8 cellular contexts compared by ENCODE assay signal in genomic region chr1:18948913-18949688, GRCh38. TPM values are rescaled to one million over a fixed set of nuclear protein-coding genes. Genes with fewer than 3 reads are reported as not detected.
DNase-seq lines count a peak whose midpoint lies in the region; ATAC-seq and TF ChIP-seq lines count a peak whose summit lies in the region.

No MANE protein-coding gene starts in this region.

- H3K4me1 ChIP-seq in lung (ENCODE audit: control insufficient read depth in 2 of 2, insufficient read depth in 2 of 2, low read length in 2 of 2): peaks cover 3 to 49% of the 10 kb centered on the region in 2 donors
- peaks cover 0 to 64% (median 57%) of the 10 kb centered on the region in 4 donors for H3K4me1 ChIP-seq in tibial nerve

- peaks cover 93% of the 10 kb centered on the region for H3K4me1 Mint-ChIP-seq in activated CD4-positive, alpha-beta T cell treated with anti-CD3 and anti-CD28 coated beads, Interleukin-2, amount 10 ng/mL, durations not matched to agents 7 days and 5 days

- no peaks in the 10 kb centered on the region for H3K27me3 Mint-ChIP-seq in activated CD4-positive, alpha-beta T cell treated with anti-CD3 and anti-CD28 coated beads, Interleukin-2, amount 10 ng/mL, durations not matched to agents 7 days and 5 days

- H3K36me3 ChIP-seq in lung (ENCODE audit: control insufficient read depth in 2 of 2, insufficient read depth in 2 of 2, low read length in 2 of 2): peaks cover 0 to 2% of the 10 kb centered on the region in 2 donors
- no peaks in the 10 kb centered on the region for H3K36me3 ChIP-seq in tibial nerve

- H3K4me3 Mint-ChIP-seq in activated CD4-positive, alpha-beta T cell treated with anti-CD3 and anti-CD28 coated beads, Interleukin-2, amount 10 ng/mL, durations not matched to agents 7 days and 5 days: peak overlapping the region; percentile 75

- no peak for TF ChIP-seq EP300 in tibial nerve (IDR thresholded peaks at IDR 0.05)

- no peak for TF ChIP-seq CTCF in lung (IDR thresholded peaks at IDR 0.05; ENCODE audit: control extremely low read depth, extremely low read depth)
- TF ChIP-seq CTCF in tibial nerve (IDR thresholded peaks at IDR 0.05): no peak

- H3K4me3 ChIP-seq in lung: no peak overlapping the region
- peak overlapping the region in 2 of 4 donors; percentile 30 to 45 for H3K4me3 ChIP-seq in tibial nerve

- H3K9me3 ChIP-seq in lung (ENCODE audit: control insufficient read depth in 2 of 2, insufficient read depth in 1 of 2, low read length in 1 of 2): no peaks in the 10 kb centered on the region
- no peaks in the 10 kb centered on the region for H3K9me3 ChIP-seq in tibial nerve

- TF ChIP-seq POLR2A in tibial nerve (IDR thresholded peaks at IDR 0.05): no peak

- POLR2A ChIA-PET in activated CD4-positive, alpha-beta T cell treated with anti-CD3 and anti-CD28 coated beads, Interleukin-2, amount 10 ng/mL, durations not matched to agents 7 days and 5 days (lab: Charles Lee): interaction anchor here (1.4 kb wide), 1 partner anchor 22 kb away, joined by 5 read pairs; no protein-coding TSS in a partner anchor

- ATAC-seq in lung (ENCODE audit: insufficient read depth, low FRiP score) (no peak), GM19328 (IDR thresholded peaks at IDR 0.05; ENCODE audit: unreplicated experiment) (no peak)

- CTCF ChIA-PET in activated CD4-positive, alpha-beta T cell treated with anti-CD3 and anti-CD28 coated beads, Interleukin-2, amount 10 ng/mL, durations not matched to agents 7 days and 5 days (lab: Charles Lee): interaction anchor here (0.6 to 2.9 kb wide), 6 partner anchors 22 to 42 kb away, joined by 3 to 8 read pairs (median 5); no protein-coding TSS in a partner anchor

- H3K9me3 Mint-ChIP-seq in activated CD4-positive, alpha-beta T cell treated with anti-CD3 and anti-CD28 coated beads, Interleukin-2, amount 10 ng/mL, durations not matched to agents 7 days and 5 days: no peaks in the 10 kb centered on the region

- H3K27ac Mint-ChIP-seq in activated CD4-positive, alpha-beta T cell treated with anti-CD3 and anti-CD28 coated beads, Interleukin-2, amount 10 ng/mL, durations not matched to agents 7 days and 5 days: peak overlapping the region; percentile 96

- no peaks in the 10 kb centered on the region for H3K27me3 ChIP-seq in lung (ENCODE audit: control insufficient read depth, insufficient read depth)
- no peaks in the 10 kb centered on the region for H3K27me3 ChIP-seq in tibial nerve

- peak overlapping the region; percentile 69 to 94 for H3K27ac ChIP-seq in lung (ENCODE audit: low read depth in 1 of 2, low read length in 1 of 2)
- peak overlapping the region in 3 of 4 donors; percentile 76 to 90 (median 88) for H3K27ac ChIP-seq in tibial nerve

- DNase-seq in activated CD4-positive, alpha-beta T cell treated with anti-CD3 and anti-CD28 coated beads, Interleukin-2, amount 10 ng/mL, durations not matched to agents 7 days and 5 days: no peak
- DNase-seq in activated CD4-positive, alpha-beta T cell treated with anti-CD3 and anti-CD28 coated beads for 1 hour: no peak
- DNase-seq in cerebellar cortex (ENCODE audit: low spot score): peak; percentile 75
- no peak for DNase-seq in lung (ENCODE audit: low spot score)
- DNase-seq in tibial nerve (ENCODE audit: low spot score in 2 of 2): no peak
- DNase-seq in NCI-H748 (lab: John Stamatoyannopoulos, UW; ENCODE audit: unreplicated experiment): no peak
- no peak for DNase-seq in A172 (ENCODE audit: low spot score)

- 44 to 51% methylated on average over 23 of the region's 23 CpGs for WGBS in lung, 2 donors
- 44 to 49% methylated on average over 10 to 22 of the region's 23 CpGs for WGBS in tibial nerve, 2 donors

- H3K36me3 Mint-ChIP-seq in activated CD4-positive, alpha-beta T cell treated with anti-CD3 and anti-CD28 coated beads, Interleukin-2, amount 10 ng/mL, durations not matched to agents 7 days and 5 days (ENCODE audit: low read depth): peaks cover 11% of the 10 kb centered on the region

RNA-seq across cellular contexts. Expression of gene IFFO2, which starts 7.4 kb away (rescaled TPM):
- 10 to 100 TPM; 20.4 to 21.7 TPM for total RNA-seq in activated CD4-positive, alpha-beta T cell treated with anti-CD3 and anti-CD28 coated beads, Interleukin-2, amount 10 ng/mL, durations not matched to agents 7 days and 5 days
- total RNA-seq in lung: 10 to 100 TPM in 1 of 2 donors, 1 to 10 TPM in 1; 8.7 to 18.9 TPM
- 1 to 10 TPM; 7.6 to 8.0 TPM for polyA plus RNA-seq in lung
- total RNA-seq in tibial nerve: 10 to 100 TPM in 2 of 4 donors, 1 to 10 TPM in 2; 3.6 to 19.2 (median 9.2) TPM
- 6.3 and 7.1 TPM in 2 replicates for total RNA-seq in A172 (2014; rRNA removed; shearing (Covaris generic))

RNA-seq across cellular contexts. Expression of gene ALDH4A1, which starts 46.7 kb away (rescaled TPM):
- 1 to 10 TPM; 4.3 to 5.9 TPM for total RNA-seq in activated CD4-positive, alpha-beta T cell treated with anti-CD3 and anti-CD28 coated beads, Interleukin-2, amount 10 ng/mL, durations not matched to agents 7 days and 5 days
- total RNA-seq in lung (10 to 100 TPM in 1 of 2 donors, 1 to 10 TPM in 1; 6.4 to 12.5 TPM), tibial nerve (10 to 100 TPM; 31.2 to 42.0 (median 35.3) TPM)
- 10 to 100 TPM in 1 of 2 donors, 1 to 10 TPM in 1; 9.9 to 16.3 TPM for polyA plus RNA-seq in lung
- 8.4 and 10.1 TPM in 2 replicates for total RNA-seq in A172 (2014; rRNA removed; shearing (Covaris generic))
